13 cellular contexts compared by ENCODE assay signal in genomic region chr2:222653280-222653679, GRCh38. TPM values are rescaled to one million over a fixed set of nuclear protein-coding genes. Genes with fewer than 3 reads are reported as not detected.
DNase-seq lines count a peak whose midpoint lies in the region; ATAC-seq and TF ChIP-seq lines count a peak whose summit lies in the region.
"Had no signal": no experiment of that assay in that cellular context is flagged by ENCODE, and none has a peak within 500 bp of the region (broad histone marks: within the 10 kb centered on the region; RNA-seq: fewer than 3 reads in every experiment).

No MANE protein-coding gene starts in this region.

- peaks cover 28% of the 10 kb centered on the region for H3K4me1 ChIP-seq in CD8-positive, alpha-beta T cell (ENCODE audit: insufficient read depth, low read length)
- peaks cover 37% of the 10 kb centered on the region for H3K4me1 ChIP-seq in left ventricle myocardium inferior

- POLR2A ChIA-PET in CD8-positive, alpha-beta T cell (lab: Charles Lee), result no interaction called here
- POLR2A ChIA-PET in activated CD4-positive, alpha-beta memory T cell treated with anti-CD3 and anti-CD28 coated beads, Interleukin-2, amount 10 ng/mL, durations not matched to agents 7 days and 5 days (lab: Charles Lee), result interaction anchor here (0.8 to 2.4 kb wide), 6 partner anchors 14 to 335 kb away, joined by 3 to 8 read pairs (median 3); no protein-coding TSS in a partner anchor

- no peaks in the 10 kb centered on the region for H3K9me3 Mint-ChIP-seq in CD8-positive, alpha-beta T cell
- no peaks in the 10 kb centered on the region for H3K9me3 Mint-ChIP-seq in HFFc6
- H3K9me3 Mint-ChIP-seq in activated CD4-positive, alpha-beta memory T cell treated with anti-CD3 and anti-CD28 coated beads, Interleukin-2, amount 10 ng/mL, durations not matched to agents 7 days and 5 days, result no peaks in the 10 kb centered on the region
- no peaks in the 10 kb centered on the region for H3K9me3 Mint-ChIP-seq in mesothelial cell of epicardium
- H3K9me3 Mint-ChIP-seq: effector memory CD8-positive, alpha-beta T cell had no signal

- H3K9me3 ChIP-seq in CD8-positive, alpha-beta T cell (ENCODE audit: low read length), result no peaks in the 10 kb centered on the region
- no peaks in the 10 kb centered on the region for H3K9me3 ChIP-seq in left ventricle myocardium inferior (replicated peaks)
- H3K9me3 ChIP-seq: thoracic aorta had no signal

- no peak for DNase-seq in CD8-positive, alpha-beta T cell
- no peak for DNase-seq in HFFc6
- DNase-seq in activated CD4-positive, alpha-beta memory T cell treated with anti-CD3 and anti-CD28 coated beads, Interleukin-2, amount 10 ng/mL, durations not matched to agents 7 days and 5 days, result no peak
- no peak for DNase-seq in mesothelial cell of epicardium (ENCODE audit: low spot score in 2 of 2, unreplicated experiment in 2 of 2)
- DNase-seq in cerebellar nuclear complex (lab: John Stamatoyannopoulos, UW), result no peak
- DNase-seq in left ventricle myocardium inferior, result no peak
- no peak for DNase-seq in NCI-H2196 treated with DMSO at 0.1 percent for 48 hours (lab: John Stamatoyannopoulos, UW; ENCODE audit: unreplicated experiment)
- DNase-seq in activated gamma-delta T cell treated with Interleukin-2 at 50 U/mL for 16 hours, result no peak
- DNase-seq: brain microvascular endothelial cell; COR-L47; effector memory CD8-positive, alpha-beta T cell had no signal

- ATAC-seq in CD8-positive, alpha-beta T cell, result no peak
- ATAC-seq: effector memory CD8-positive, alpha-beta T cell had no signal

- H3K36me3 Mint-ChIP-seq in CD8-positive, alpha-beta T cell, result peaks cover 23% of the 10 kb centered on the region
- H3K36me3 Mint-ChIP-seq in HFFc6 (ENCODE audit: low read depth) (peaks cover 19% of the 10 kb centered on the region), mesothelial cell of epicardium (no peaks in the 10 kb centered on the region)
- peaks cover 29% of the 10 kb centered on the region for H3K36me3 Mint-ChIP-seq in activated CD4-positive, alpha-beta memory T cell treated with anti-CD3 and anti-CD28 coated beads, Interleukin-2, amount 10 ng/mL, durations not matched to agents 7 days and 5 days (ENCODE audit: low read depth)

- peak overlapping the region; percentile 4 for H3K27ac Mint-ChIP-seq in CD8-positive, alpha-beta T cell
- peak overlapping the region; percentile 58 for H3K27ac Mint-ChIP-seq in HFFc6
- peak overlapping the region; percentile 85 for H3K27ac Mint-ChIP-seq in activated CD4-positive, alpha-beta memory T cell treated with anti-CD3 and anti-CD28 coated beads, Interleukin-2, amount 10 ng/mL, durations not matched to agents 7 days and 5 days
- peak overlapping the region; percentile 6 for H3K27ac Mint-ChIP-seq in mesothelial cell of epicardium

- no peaks in the 10 kb centered on the region for H3K27me3 Mint-ChIP-seq in CD8-positive, alpha-beta T cell (ENCODE audit: low read depth)
- H3K27me3 Mint-ChIP-seq in HFFc6 (ENCODE audit: insufficient read depth) (no peaks in the 10 kb centered on the region), mesothelial cell of epicardium (ENCODE audit: low read depth) (no peaks in the 10 kb centered on the region)
- H3K27me3 Mint-ChIP-seq in activated CD4-positive, alpha-beta memory T cell treated with anti-CD3 and anti-CD28 coated beads, Interleukin-2, amount 10 ng/mL, durations not matched to agents 7 days and 5 days, result no peaks in the 10 kb centered on the region
- H3K27me3 Mint-ChIP-seq: effector memory CD8-positive, alpha-beta T cell had no signal

- peak overlapping the region; percentile 0 for H3K4me3 Mint-ChIP-seq in CD8-positive, alpha-beta T cell
- H3K4me3 Mint-ChIP-seq in HFFc6 (peak overlapping the region; percentile 100), mesothelial cell of epicardium (no peak overlapping the region)
- peak overlapping the region; percentile 95 for H3K4me3 Mint-ChIP-seq in activated CD4-positive, alpha-beta memory T cell treated with anti-CD3 and anti-CD28 coated beads, Interleukin-2, amount 10 ng/mL, durations not matched to agents 7 days and 5 days

- no peak overlapping the region for H3K27ac ChIP-seq in CD8-positive, alpha-beta T cell (ENCODE audit: low read depth, low read length)
- no peak overlapping the region for H3K27ac ChIP-seq in left ventricle myocardium inferior (replicated peaks)
- H3K27ac ChIP-seq: brain microvascular endothelial cell, thoracic aorta had no signal

- peaks cover 7% of the 10 kb centered on the region for H3K36me3 ChIP-seq in CD8-positive, alpha-beta T cell (ENCODE audit: insufficient read depth, low read length)
- peaks cover under 1% of the 10 kb centered on the region for H3K36me3 ChIP-seq in left ventricle myocardium inferior
- H3K36me3 ChIP-seq: thoracic aorta had no signal

- H3K4me1 Mint-ChIP-seq in CD8-positive, alpha-beta T cell (ENCODE audit: low read depth), result peaks cover 62% of the 10 kb centered on the region
- H3K4me1 Mint-ChIP-seq in HFFc6 (ENCODE audit: low read depth) (peaks cover 64% of the 10 kb centered on the region), mesothelial cell of epicardium (peaks cover 25% of the 10 kb centered on the region)
- H3K4me1 Mint-ChIP-seq in activated CD4-positive, alpha-beta memory T cell treated with anti-CD3 and anti-CD28 coated beads, Interleukin-2, amount 10 ng/mL, durations not matched to agents 7 days and 5 days, result peaks cover 58% of the 10 kb centered on the region

- CTCF ChIA-PET in CD8-positive, alpha-beta T cell (lab: Charles Lee), result no interaction called here
- CTCF ChIA-PET in activated CD4-positive, alpha-beta memory T cell treated with anti-CD3 and anti-CD28 coated beads, Interleukin-2, amount 10 ng/mL, durations not matched to agents 7 days and 5 days (lab: Charles Lee), result interaction anchor here (0.7 to 1.9 kb wide), 3 partner anchors 16 to 236 kb away, joined by 3 to 7 read pairs (median 5); no protein-coding TSS in a partner anchor

- intact Hi-C loops in CD8-positive, alpha-beta T cell (cut with DNase I, micrococcal nuclease), result no loop called here
- intact Hi-C loops in left ventricle myocardium inferior (cut with micrococcal nuclease), result no loop called here

- H3K4me3 ChIP-seq in CD8-positive, alpha-beta T cell (ENCODE audit: low read depth, low read length), result no peak overlapping the region
- no peak overlapping the region for H3K4me3 ChIP-seq in left ventricle myocardium inferior
- H3K4me3 ChIP-seq: thoracic aorta had no signal

- TF ChIP-seq CTCF in CD8-positive, alpha-beta T cell (IDR thresholded peaks at IDR 0.05), result no peak
- TF ChIP-seq CTCF in HFFc6 (IDR thresholded peaks at IDR 0.05), result no peak
- no peak for TF ChIP-seq CTCF in mesothelial cell of epicardium (IDR thresholded peaks at IDR 0.05; ENCODE audit: unreplicated experiment)
- no peak for TF ChIP-seq CTCF in left ventricle myocardium inferior (IDR thresholded peaks at IDR 0.05; ENCODE audit: borderline replicate concordance)

- no peaks in the 10 kb centered on the region for H3K27me3 ChIP-seq in CD8-positive, alpha-beta T cell (ENCODE audit: insufficient read depth, low read length)
- no peaks in the 10 kb centered on the region for H3K27me3 ChIP-seq in left ventricle myocardium inferior (ENCODE audit: low read depth)
- H3K27me3 ChIP-seq: brain microvascular endothelial cell had no signal

RNA-seq across cellular contexts. Expression of gene FARSB, which starts 2.6 kb away (rescaled TPM):
- total RNA-seq in CD8-positive, alpha-beta T cell, result 1 to 10 TPM; 7.2 to 8.5 TPM
- 10 to 100 TPM; 42.5 to 55.9 (median 51.9) TPM for total RNA-seq in HFFc6 (2021; fragmentation: NEBNext Ultra II Directional; extraction: Animal tissue kit (Norgen Biotek cat#: 25700))
- 10 to 100 TPM; 20.8 to 21.5 TPM for total RNA-seq in activated CD4-positive, alpha-beta memory T cell treated with anti-CD3 and anti-CD28 coated beads, Interleukin-2, amount 10 ng/mL, durations not matched to agents 7 days and 5 days
- 17.7 to 19.1 TPM (median 18.5 TPM) in 3 replicates for total RNA-seq in mesothelial cell of epicardium
- total RNA-seq in left ventricle myocardium inferior, result 19.3 TPM

RNA-seq across cellular contexts. Expression of gene MOGAT1, which starts 18.2 kb away (rescaled TPM):
- not detected for total RNA-seq in CD8-positive, alpha-beta T cell
- not detected for total RNA-seq in HFFc6 (2021; fragmentation: NEBNext Ultra II Directional; extraction: Animal tissue kit (Norgen Biotek cat#: 25700))
- not detected for total RNA-seq in activated CD4-positive, alpha-beta memory T cell treated with anti-CD3 and anti-CD28 coated beads, Interleukin-2, amount 10 ng/mL, durations not matched to agents 7 days and 5 days
- total RNA-seq in mesothelial cell of epicardium (not detected in 3 replicates), left ventricle myocardium inferior (0.44 TPM)
- total RNA-seq: T-helper 2 cell treated with Interferon-gamma antibody and Interleukin-4, amounts not matched to agents 100 ng/mL and 5 ng/mL, for 36 hours; thoracic aorta had no signal

Comparison
In these comparisons a context has a peak if more than half of its experiments do, and no peak if none do; other contexts are left out.
1. H3K27ac Mint-ChIP-seq: peak in every context shown above with its lines; median percentile 85 in activated CD4-positive, alpha-beta memory T cell treated with anti-CD3 and anti-CD28 coated beads, Interleukin-2, amount 10 ng/mL, durations not matched to agents 7 days and 5 days; 58 in HFFc6; 6 in mesothelial cell of epicardium; 4 in CD8-positive, alpha-beta T cell.